ENCODE assay signal across 26 cellular contexts in genomic region chr10:33267708-33268107, GRCh38.
DNase-seq lines count a peak whose midpoint lies in the region; ATAC-seq, FAIRE-seq and TF ChIP-seq lines count a peak whose summit lies in the region.
"Had no signal": no experiment of that assay in that cellular context is flagged by ENCODE, and none has a peak within 500 bp of the region (broad histone marks: within the 10 kb centered on the region; RNA-seq: fewer than 3 reads in every experiment).

No MANE protein-coding gene starts in this region.

- FAIRE-seq in A549 (lab: Jason Lieb, UNC) = no peak
- FAIRE-seq: GM12891, GM18507, H1, HTR-8/SVneo had no signal

- H3K4me3 ChIP-seq in A549 = no peak overlapping the region
- H3K4me3 ChIP-seq: BLaER1 treated with 17β-estradiol and CSF1 and Interleukin-3, amounts not matched to agents 10 nM and 100 nM; MG63; SJSA1 had no signal

- CTCF ChIA-PET in A549 (lab: Yijun Ruan, JAX) = interaction anchor here (0.6 kb wide), 1 partner anchor 74 kb away, joined by 3 read pairs; no protein-coding TSS in a partner anchor

- intact Hi-C loops in natural killer cell (cut with micrococcal nuclease) = no loop called here

- no peak for ATAC-seq in A549
- peak in 1 of 3 donors; percentile 40 for ATAC-seq in natural killer cell
- no peak for ATAC-seq in GM18909 (IDR thresholded peaks at IDR 0.05; ENCODE audit: poor library complexity, unreplicated experiment)
- ATAC-seq: CD8-positive, alpha-beta T cell had no signal

- no peak for TF ChIP-seq POLR2A in A549 (IDR thresholded peaks at IDR 0.05; ENCODE audit: low read length)

- TF ChIP-seq EP300 in A549 (IDR thresholded peaks at IDR 0.05) = no peak

- no peak for DNase-seq in A549 (ENCODE audit: low read depth in 1 of 2, low spot score in 1 of 2)
- DNase-seq in MV-4-11 (lab: John Stamatoyannopoulos, UW) = peak; percentile 63
- DNase-seq in amniotic epithelial cell (ENCODE audit: low read depth) = peak; percentile 31
- no peak for DNase-seq in natural killer cell
- DNase-seq in activated CD4-positive, alpha-beta T cell treated with anti-CD3 and anti-CD28 coated beads, Interleukin-2, amount 50 U/mL, for 1 hour = no peak
- DNase-seq in H4 (ENCODE audit: low spot score) = no peak
- DNase-seq in glutamatergic neuron = no peak
- DNase-seq: Calu3; CD8-positive, alpha-beta T cell; DMS53; EL; Kasumi-1; MG63; NCI-H1105; NCI-H1694; NCI-H2081 treated with DMSO at 0.1 percent for 48 hours; NCI-H510A; NCI-H748 treated with DMSO at 0.1 percent for 48 hours; NK-92 treated with Interleukin-12 subunit alpha and Interleukin-12 subunit beta, amount 100 ng/mL, for 24 hours had no signal

- H3K4me3 Mint-ChIP-seq in natural killer cell (peak overlapping the region; percentile 11), glutamatergic neuron (ENCODE audit: unreplicated experiment) (no peak overlapping the region)
- H3K4me3 Mint-ChIP-seq: CD8-positive, alpha-beta T cell had no signal

- POLR2A ChIA-PET in A549 (lab: Yijun Ruan, JAX) = no interaction called here

- H3K27ac Mint-ChIP-seq in natural killer cell (no peak overlapping the region), glutamatergic neuron (ENCODE audit: unreplicated experiment) (no peak overlapping the region)
- H3K27ac Mint-ChIP-seq: CD8-positive, alpha-beta T cell had no signal

- peak overlapping the region; percentile 8 to 88; a peak in 3 of 6 replicates for H3K27ac ChIP-seq in A549
- H3K27ac ChIP-seq: BLaER1 treated with 17β-estradiol and CSF1 and Interleukin-3, amounts not matched to agents 10 nM and 100 nM; SJSA1 had no signal

- peaks cover 81% of the 10 kb centered on the region for H3K4me1 ChIP-seq in A549

- H3K4me1 Mint-ChIP-seq in natural killer cell = peaks cover 13 to 19% of the 10 kb centered on the region in 2 donors
- peaks cover 16% of the 10 kb centered on the region for H3K4me1 Mint-ChIP-seq in glutamatergic neuron (ENCODE audit: low read depth, unreplicated experiment)

- no peak overlapping the region for H3K4me2 ChIP-seq in A549

- TF ChIP-seq CTCF in A549 (IDR thresholded peaks at IDR 0.05) (no peak), natural killer cell (IDR thresholded peaks at IDR 0.05) (no peak), glutamatergic neuron (IDR thresholded peaks at IDR 0.05; ENCODE audit: partially characterized antibody, unreplicated experiment) (no peak)

- peaks cover 8 to 23% of the 10 kb centered on the region in 2 donors for H3K27me3 Mint-ChIP-seq in natural killer cell (ENCODE audit: low read depth in 2 of 2)
- no peaks in the 10 kb centered on the region for H3K27me3 Mint-ChIP-seq in glutamatergic neuron (ENCODE audit: unreplicated experiment)

- no peaks in the 10 kb centered on the region for H3K36me3 Mint-ChIP-seq in natural killer cell
- peaks cover 4% of the 10 kb centered on the region for H3K36me3 Mint-ChIP-seq in glutamatergic neuron (ENCODE audit: unreplicated experiment)
- H3K36me3 Mint-ChIP-seq: CD8-positive, alpha-beta T cell had no signal

- H3K9me3 ChIP-seq in A549 = no peaks in the 10 kb centered on the region
- H3K9me3 ChIP-seq: BLaER1 treated with 17β-estradiol and CSF1 and Interleukin-3, amounts not matched to agents 10 nM and 100 nM; MG63; SJSA1 had no signal

- H3K9me3 Mint-ChIP-seq in natural killer cell (no peaks in the 10 kb centered on the region), glutamatergic neuron (ENCODE audit: unreplicated experiment) (no peaks in the 10 kb centered on the region)
- H3K9me3 Mint-ChIP-seq: CD8-positive, alpha-beta T cell had no signal

- TF ChIP-seq RAD21 in A549 (conservative IDR thresholded peaks at IDR 0.05 in 1 of 2, IDR thresholded peaks at IDR 0.05 in 1 of 2) = no peak

- 94% methylated on average over 5 of the region's 5 CpGs for WGBS in A549 (ENCODE audit: missing lambda C conversion rate)

TF ChIP-seq in A549, 52 proteins besides CTCF, POLR2A, EP300 and RAD21:
- TF ChIP-seq ZSCAN20 (CRISPR knock-in tag; IDR thresholded peaks at IDR 0.05) (no peak), NPAS2 (CRISPR knock-in tag; IDR thresholded peaks at IDR 0.05; ENCODE audit: borderline replicate concordance) (no peak), SMC3 (IDR thresholded peaks at IDR 0.05) (no peak), CBX8 (IDR thresholded peaks at IDR 0.05) (no peak), ELK1 (IDR thresholded peaks at IDR 0.05; ENCODE audit: low read depth, low read length) (no peak), KDM1A (IDR thresholded peaks at IDR 0.05; ENCODE audit: low read depth) (no peak), HDAC2 (IDR thresholded peaks at IDR 0.05) (no peak), HMGXB4 (CRISPR knock-in tag; IDR thresholded peaks at IDR 0.05; ENCODE audit: borderline replicate concordance) (no peak), GATA3 (IDR thresholded peaks at IDR 0.05; ENCODE audit: borderline replicate concordance) (no peak), RCOR1 (IDR thresholded peaks at IDR 0.05; ENCODE audit: low read depth, low read length) (no peak)

Comparison
In these comparisons a context has a peak if more than half of its experiments do, and no peak if none do; other contexts are left out.
1. DNase-seq: peak in MV-4-11 (single experiment) and amniotic epithelial cell (single experiment); none in A549 (0 of 2), natural killer cell (single experiment), activated CD4-positive, alpha-beta T cell treated with anti-CD3 and anti-CD28 coated beads, Interleukin-2, amount 50 U/mL, for 1 hour (single experiment), H4 (single experiment) and glutamatergic neuron (single experiment).